In genomic region chr17:8628609-8629169, GRCh38 we compare ENCODE assay signal across 8 cellular contexts. TPM values are rescaled to one million over a fixed set of nuclear protein-coding genes. Genes with fewer than 3 reads are reported as not detected.
A peak's percentile ranks its signal among the peaks of the same experiment; 100 is the strongest.
DNase-seq lines count a peak whose midpoint lies in the region; ATAC-seq and TF ChIP-seq lines count a peak whose summit lies in the region.

No MANE protein-coding gene starts in this region.

- peak overlapping the region; percentile 89 for H3K4me2 ChIP-seq in DND-41 (ENCODE audit: insufficient read depth, low read length)
- H3K4me2 ChIP-seq in neural progenitor cell, result peak overlapping the region; percentile 97

- peaks cover 67% of the 10 kb centered on the region for H3K79me2 ChIP-seq in DND-41 (ENCODE audit: insufficient read depth, low read length)
- peaks cover 68% of the 10 kb centered on the region for H3K79me2 ChIP-seq in neural progenitor cell (ENCODE audit: low read depth)

- H3K27ac Mint-ChIP-seq in neural progenitor cell, result peak overlapping the region; percentile 46
- no peak overlapping the region for H3K27ac Mint-ChIP-seq in stimulated activated effector memory CD8-positive, alpha-beta T cell treated with anti-CD3 and anti-CD28 coated beads, Interleukin-12 subunit alpha, Interleukin-12 subunit beta, amount 100 ng/mL, for 72 hours

- no peaks in the 10 kb centered on the region; the same call in 1 of the 2 replicates for H3K36me3 ChIP-seq in DND-41 (ENCODE audit: insufficient read depth, low read length)
- no peaks in the 10 kb centered on the region; the same call in 1 of the 2 replicates for H3K36me3 ChIP-seq in MG63
- H3K36me3 ChIP-seq in ectodermal cell (ENCODE audit: control insufficient read depth, insufficient read depth, low read length), result no peaks in the 10 kb centered on the region
- H3K36me3 ChIP-seq in neural progenitor cell, result no peaks in the 10 kb centered on the region

- H3K9me3 Mint-ChIP-seq in neural progenitor cell, result peaks cover 9% of the 10 kb centered on the region
- H3K9me3 Mint-ChIP-seq in stimulated activated effector memory CD8-positive, alpha-beta T cell treated with anti-CD3 and anti-CD28 coated beads, Interleukin-12 subunit alpha, Interleukin-12 subunit beta, amount 100 ng/mL, for 72 hours, result no peaks in the 10 kb centered on the region

- H3F3A ChIP-seq in neural progenitor cell (ENCODE audit: low read depth), result peaks cover 15% of the 10 kb centered on the region

- peak overlapping the region; percentile 23 to 98; a peak in 3 of 4 replicates for H3K4me3 ChIP-seq in DND-41 (ENCODE audit: low read depth in 1 of 2, low read length in 2 of 2)
- H3K4me3 ChIP-seq in MG63, result peak overlapping the region; percentile 90
- peak overlapping the region; percentile 92 for H3K4me3 ChIP-seq in ectodermal cell (ENCODE audit: insufficient read depth, low read depth, low read length)
- peak overlapping the region; percentile 97 for H3K4me3 ChIP-seq in neural progenitor cell

- peaks cover 14% of the 10 kb centered on the region for H3K27me3 ChIP-seq in DND-41 (ENCODE audit: insufficient read depth, low read length, poor library complexity)
- H3K27me3 ChIP-seq in MG63, result peaks cover 7% of the 10 kb centered on the region; the same call in 1 of the 2 replicates
- no peaks in the 10 kb centered on the region for H3K27me3 ChIP-seq in ectodermal cell (ENCODE audit: control insufficient read depth, insufficient read depth, low read length, poor library complexity, severe bottlenecking)
- no peaks in the 10 kb centered on the region for H3K27me3 ChIP-seq in neural progenitor cell

- no peak for TF ChIP-seq CTCF in DND-41 (IDR thresholded peaks at IDR 0.05; ENCODE audit: borderline replicate concordance, extremely low read depth, low read length, poor library complexity, severe bottlenecking)
- no peak for TF ChIP-seq CTCF in neural progenitor cell (IDR thresholded peaks at IDR 0.05)
- TF ChIP-seq CTCF in GM20000 (IDR thresholded peaks at IDR 0.05; ENCODE audit: extremely low read depth, missing control alignments), result no peak

- ATAC-seq in DND-41 (ENCODE audit: insufficient read depth, low read depth) (no peak), HG03571 (IDR thresholded peaks at IDR 0.05; ENCODE audit: unreplicated experiment) (no peak)
- no peak for ATAC-seq in stimulated activated effector memory CD8-positive, alpha-beta T cell treated with anti-CD3 and anti-CD28 coated beads, Interleukin-12 subunit alpha, Interleukin-12 subunit beta, amount 100 ng/mL, for 72 hours

- H3K4me1 Mint-ChIP-seq in neural progenitor cell, result peaks cover 37% of the 10 kb centered on the region
- peaks cover 9% of the 10 kb centered on the region for H3K4me1 Mint-ChIP-seq in stimulated activated effector memory CD8-positive, alpha-beta T cell treated with anti-CD3 and anti-CD28 coated beads, Interleukin-12 subunit alpha, Interleukin-12 subunit beta, amount 100 ng/mL, for 72 hours

- H3K27ac ChIP-seq in DND-41 (ENCODE audit: low read length), result peak overlapping the region; percentile 62
- H3K27ac ChIP-seq in ectodermal cell (ENCODE audit: insufficient read depth, low read depth, low read length, poor library complexity, severe bottlenecking), result no peak overlapping the region
- peak overlapping the region; percentile 65 for H3K27ac ChIP-seq in neural progenitor cell

- peak overlapping the region; percentile 97 for H3K9ac ChIP-seq in DND-41 (ENCODE audit: low read depth, low read length)
- peak overlapping the region; percentile 92 for H3K9ac ChIP-seq in neural progenitor cell

- H2AFZ ChIP-seq in DND-41 (ENCODE audit: low read depth, low read length), result peak overlapping the region; percentile 30; the same call in 1 of the 2 replicates
- H2AFZ ChIP-seq in neural progenitor cell (replicated peaks), result no peak overlapping the region

- H3K36me3 Mint-ChIP-seq in neural progenitor cell, result peaks cover 10% of the 10 kb centered on the region
- no peaks in the 10 kb centered on the region for H3K36me3 Mint-ChIP-seq in stimulated activated effector memory CD8-positive, alpha-beta T cell treated with anti-CD3 and anti-CD28 coated beads, Interleukin-12 subunit alpha, Interleukin-12 subunit beta, amount 100 ng/mL, for 72 hours

- peaks cover 25% of the 10 kb centered on the region for H3K4me1 ChIP-seq in DND-41 (ENCODE audit: insufficient read depth, low read length)
- H3K4me1 ChIP-seq in ectodermal cell (ENCODE audit: control insufficient read depth, insufficient read depth, low read length), result peaks cover 31% of the 10 kb centered on the region
- H3K4me1 ChIP-seq in neural progenitor cell, result peaks cover 28% of the 10 kb centered on the region

- DNase-seq in DND-41, result no peak
- DNase-seq in MG63, result no peak
- no peak for DNase-seq in neural progenitor cell (ENCODE audit: low spot score)
- DNase-seq in GM20000 (ENCODE audit: low spot score), result no peak
- no peak for DNase-seq in stimulated activated effector memory CD8-positive, alpha-beta T cell treated with anti-CD3 and anti-CD28 coated beads, Interleukin-12 subunit alpha, Interleukin-12 subunit beta, amount 100 ng/mL, for 72 hours (ENCODE audit: low spot score in 2 of 2)
- no peak for DNase-seq in LoVo (ENCODE audit: low spot score)

- no peaks in the 10 kb centered on the region for H3K9me3 ChIP-seq in DND-41 (ENCODE audit: insufficient read depth, low read length, severe bottlenecking)
- H3K9me3 ChIP-seq in MG63, result no peaks in the 10 kb centered on the region
- H3K9me3 ChIP-seq in ectodermal cell (ENCODE audit: control insufficient read depth, low read length), result no peaks in the 10 kb centered on the region
- H3K9me3 ChIP-seq in neural progenitor cell (ENCODE audit: low read depth), result no peaks in the 10 kb centered on the region

- H4K20me1 ChIP-seq in DND-41 (ENCODE audit: insufficient read depth, low read length), result peaks cover 33% of the 10 kb centered on the region
- H4K20me1 ChIP-seq in neural progenitor cell (ENCODE audit: low read depth), result peaks cover 54% of the 10 kb centered on the region

- no peaks in the 10 kb centered on the region for H3K27me3 Mint-ChIP-seq in neural progenitor cell (ENCODE audit: insufficient read depth, low read depth)

- H3K4me3 Mint-ChIP-seq in neural progenitor cell, result peak overlapping the region; percentile 99
- H3K4me3 Mint-ChIP-seq in stimulated activated effector memory CD8-positive, alpha-beta T cell treated with anti-CD3 and anti-CD28 coated beads, Interleukin-12 subunit alpha, Interleukin-12 subunit beta, amount 100 ng/mL, for 72 hours, result no peak overlapping the region

- WGBS in ectodermal cell, 2 experiments, result 21 to 22% methylated on average over 5 to 8 of the region's 8 CpGs

RNA-seq across cellular contexts. Expression of gene MYH10, which starts 1.8 kb away (rescaled TPM):
- total RNA-seq in MG63 (2014; rRNA removed; shearing (Covaris generic); ENCODE audit: low replicate concordance), result 24.3 and 36.7 TPM in 2 replicates
- polyA plus RNA-seq in ectodermal cell (2013, experiment 1 of 4), result 253 TPM
- 281 TPM for polyA plus RNA-seq in ectodermal cell (2013, experiment 2 of 4)
- 189 TPM for polyA plus RNA-seq in ectodermal cell (2013, experiment 3 of 4)
- 200 TPM for polyA plus RNA-seq in ectodermal cell (2013, experiment 4 of 4)
- total RNA-seq in neural progenitor cell (ENCODE audit: low replicate concordance), result 160 and 213 TPM in 2 replicates
